Comparison of ENCODE assay signal across 7 cellular contexts in genomic region chr12:122105496-122105895, GRCh38. TPM values are rescaled to one million over a fixed set of nuclear protein-coding genes. Genes with fewer than 3 reads are reported as not detected.
DNase-seq lines count a peak whose midpoint lies in the region; ATAC-seq and TF ChIP-seq lines count a peak whose summit lies in the region.
"Not testable (repeated sequence)": the region's sequence is repeated elsewhere in the genome, so short reads cannot be mapped to it uniquely, and the experiment has no call there.

No MANE protein-coding gene starts in this region.

- H3K27me3 ChIP-seq in CD8-positive, alpha-beta T cell (ENCODE audit: insufficient read depth, low read length); Panc1 (ENCODE audit: control insufficient read depth, insufficient read depth, low read length): not testable (repeated sequence)

- not testable (repeated sequence) for H3K27me3 Mint-ChIP-seq in CD8-positive, alpha-beta T cell (ENCODE audit: low read depth); activated CD8-positive, alpha-beta T cell treated with anti-CD3 and anti-CD28 coated beads for 36 hours; activated naive CD8-positive, alpha-beta T cell treated with anti-CD3 and anti-CD28 coated beads, Interleukin-2, amount 10 ng/mL, durations not matched to agents 7 days and 5 days; immature natural killer cell (ENCODE audit: low read depth in 3 of 3); natural killer cell (ENCODE audit: low read depth in 2 of 2); stimulated activated naive B cell treated with anti-CD40 and anti-IgM and Interleukin-4, amounts not matched to agents 10 μg/mL and 1 μg/mL and 100 μg/mL, for 72 hours

- peak overlapping the region; percentile 23 for H3K4me3 ChIP-seq in CD8-positive, alpha-beta T cell (ENCODE audit: low read depth, low read length)
- not testable (repeated sequence) for H3K4me3 ChIP-seq in Panc1 (ENCODE audit: low read depth in 2 of 2, low read length in 2 of 2)

- CTCF ChIA-PET in CD8-positive, alpha-beta T cell (lab: Charles Lee): interaction anchor here (1.1 to 3.4 kb wide), 3 partner anchors 18 to 26 kb away, joined by 3 to 16 read pairs (median 4); no protein-coding TSS in a partner anchor
- CTCF ChIA-PET in Panc1 (lab: Charles Lee): interaction anchor here (0.7 kb wide), 1 partner anchor 113 kb away, joined by 4 read pairs; no protein-coding TSS in a partner anchor
- CTCF ChIA-PET in activated CD8-positive, alpha-beta T cell treated with anti-CD3 and anti-CD28 coated beads for 36 hours (lab: Charles Lee): interaction anchor here (1.0 to 3.1 kb wide), 6 partner anchors 10 to 51 kb away, joined by 3 to 14 read pairs (median 5); no protein-coding TSS in a partner anchor

- not testable (repeated sequence) for H3K36me3 Mint-ChIP-seq in CD8-positive, alpha-beta T cell; activated naive CD8-positive, alpha-beta T cell treated with anti-CD3 and anti-CD28 coated beads, Interleukin-2, amount 10 ng/mL, durations not matched to agents 7 days and 5 days; immature natural killer cell; natural killer cell; stimulated activated naive B cell treated with anti-CD40 and anti-IgM and Interleukin-4, amounts not matched to agents 10 μg/mL and 1 μg/mL and 100 μg/mL, for 72 hours
- peaks cover 26% of the 10 kb centered on the region for H3K36me3 Mint-ChIP-seq in activated CD8-positive, alpha-beta T cell treated with anti-CD3 and anti-CD28 coated beads for 36 hours (ENCODE audit: low read depth)

- not testable (repeated sequence) for TF ChIP-seq CTCF in CD8-positive, alpha-beta T cell (IDR thresholded peaks at IDR 0.05); Panc1 (IDR thresholded peaks at IDR 0.05); activated CD8-positive, alpha-beta T cell treated with anti-CD3 and anti-CD28 coated beads for 36 hours (IDR thresholded peaks at IDR 0.05); natural killer cell (IDR thresholded peaks at IDR 0.05)

- in situ Hi-C loops in Panc1 (cut with HindIII; ENCODE audit: low pct_unique_long_range_greater_than_20kb, low sequenced_read_pairs): not testable (repeated sequence)

- peaks cover 75% of the 10 kb centered on the region for H3K4me1 ChIP-seq in CD8-positive, alpha-beta T cell (ENCODE audit: insufficient read depth, low read length)
- peaks cover 68% of the 10 kb centered on the region for H3K4me1 ChIP-seq in Panc1 (ENCODE audit: control insufficient read depth, insufficient read depth, low read length)

- DNase-seq in CD8-positive, alpha-beta T cell; Panc1 (ENCODE audit: low read depth, low spot score); activated CD8-positive, alpha-beta T cell treated with anti-CD3 and anti-CD28 coated beads for 36 hours; activated naive CD8-positive, alpha-beta T cell treated with anti-CD3 and anti-CD28 coated beads, Interleukin-2, amount 10 ng/mL, durations not matched to agents 7 days and 5 days; immature natural killer cell; natural killer cell; stimulated activated naive B cell treated with anti-CD40 and anti-IgM and Interleukin-4, amounts not matched to agents 10 μg/mL and 1 μg/mL and 100 μg/mL, for 72 hours: not testable (repeated sequence)

- BruUV-seq in Panc1 (replicated peaks; lab: Mats Ljungman, UMichigan): not testable (repeated sequence)

- intact Hi-C loops in CD8-positive, alpha-beta T cell (cut with DNase I, micrococcal nuclease); Panc1 (cut with micrococcal nuclease; ENCODE audit: unreplicated experiment); activated CD8-positive, alpha-beta T cell treated with anti-CD3 and anti-CD28 coated beads for 36 hours (cut with micrococcal nuclease): not testable (repeated sequence)
- intact Hi-C loops in natural killer cell (cut with micrococcal nuclease): loop anchor here (2.0 kb wide), 1 partner anchor 25 kb away; no protein-coding TSS in a partner anchor

- H3K27ac ChIP-seq in CD8-positive, alpha-beta T cell (ENCODE audit: low read depth, low read length): not testable (repeated sequence)
- H3K27ac ChIP-seq in Panc1 (ENCODE audit: low read length): peak overlapping the region; percentile 41

- peak overlapping the region; percentile 81 for H3K27ac Mint-ChIP-seq in CD8-positive, alpha-beta T cell
- peak overlapping the region; percentile 68 for H3K27ac Mint-ChIP-seq in activated CD8-positive, alpha-beta T cell treated with anti-CD3 and anti-CD28 coated beads for 36 hours
- peak overlapping the region; percentile 81 for H3K27ac Mint-ChIP-seq in activated naive CD8-positive, alpha-beta T cell treated with anti-CD3 and anti-CD28 coated beads, Interleukin-2, amount 10 ng/mL, durations not matched to agents 7 days and 5 days
- H3K27ac Mint-ChIP-seq in immature natural killer cell (peak overlapping the region in 4 of 6 donors; percentile 43 to 60 (median 52)), natural killer cell (peak overlapping the region; percentile 57 to 80)
- peak overlapping the region; percentile 76 for H3K27ac Mint-ChIP-seq in stimulated activated naive B cell treated with anti-CD40 and anti-IgM and Interleukin-4, amounts not matched to agents 10 μg/mL and 1 μg/mL and 100 μg/mL, for 72 hours

- POLR2A ChIA-PET in CD8-positive, alpha-beta T cell (lab: Charles Lee): interaction anchor here (1.1 to 1.8 kb wide), 3 partner anchors 16 to 25 kb away, joined by 4 to 6 read pairs (median 4); no protein-coding TSS in a partner anchor
- POLR2A ChIA-PET in Panc1 (lab: Charles Lee): interaction anchor here (0.7 kb wide), 1 partner anchor 41 kb away, joined by 3 read pairs; no protein-coding TSS in a partner anchor
- POLR2A ChIA-PET in activated CD8-positive, alpha-beta T cell treated with anti-CD3 and anti-CD28 coated beads for 36 hours (lab: Charles Lee): interaction anchor here (0.7 to 2.5 kb wide), 6 partner anchors 10 to 97 kb away, joined by 3 to 11 read pairs (median 4); partner anchors contain the start of gene B3GNT4
- POLR2A ChIA-PET in activated naive CD8-positive, alpha-beta T cell treated with anti-CD3 and anti-CD28 coated beads, Interleukin-2, amount 10 ng/mL, durations not matched to agents 7 days and 5 days (lab: Charles Lee): interaction anchor here (0.7 to 2.0 kb wide), 9 partner anchors 9 to 27 kb away, joined by 3 to 9 read pairs (median 5); partner anchors contain the start of gene MLXIP

- not testable (repeated sequence) for H3K9me3 ChIP-seq in CD8-positive, alpha-beta T cell (ENCODE audit: low read length); Panc1 (ENCODE audit: control insufficient read depth, insufficient read depth, low read depth, low read length)

- not testable (repeated sequence) for H3K36me3 ChIP-seq in CD8-positive, alpha-beta T cell (ENCODE audit: insufficient read depth, low read length); Panc1 (ENCODE audit: control insufficient read depth, insufficient read depth, low read length)

- H3K4me3 Mint-ChIP-seq in CD8-positive, alpha-beta T cell: peak overlapping the region; percentile 76
- peak overlapping the region; percentile 58 for H3K4me3 Mint-ChIP-seq in activated CD8-positive, alpha-beta T cell treated with anti-CD3 and anti-CD28 coated beads for 36 hours
- peak overlapping the region; percentile 77 for H3K4me3 Mint-ChIP-seq in activated naive CD8-positive, alpha-beta T cell treated with anti-CD3 and anti-CD28 coated beads, Interleukin-2, amount 10 ng/mL, durations not matched to agents 7 days and 5 days
- peak overlapping the region in 3 of 5 donors; percentile 6 to 50 (median 16) for H3K4me3 Mint-ChIP-seq in immature natural killer cell
- peak overlapping the region; percentile 2 for H3K4me3 Mint-ChIP-seq in natural killer cell
- H3K4me3 Mint-ChIP-seq in stimulated activated naive B cell treated with anti-CD40 and anti-IgM and Interleukin-4, amounts not matched to agents 10 μg/mL and 1 μg/mL and 100 μg/mL, for 72 hours: peak overlapping the region; percentile 32 to 56

- not testable (repeated sequence) for ATAC-seq in CD8-positive, alpha-beta T cell; Panc1; activated CD8-positive, alpha-beta T cell treated with anti-CD3 and anti-CD28 coated beads for 36 hours; activated naive CD8-positive, alpha-beta T cell treated with anti-CD3 and anti-CD28 coated beads, Interleukin-2, amount 10 ng/mL, durations not matched to agents 7 days and 5 days (ENCODE audit: low read depth); natural killer cell
- peak; percentile 28 to 29 for ATAC-seq in stimulated activated naive B cell treated with anti-CD40 and anti-IgM and Interleukin-4, amounts not matched to agents 10 μg/mL and 1 μg/mL and 100 μg/mL, for 72 hours (replicated peaks)

- not testable (repeated sequence) for H3K9me3 Mint-ChIP-seq in CD8-positive, alpha-beta T cell; activated CD8-positive, alpha-beta T cell treated with anti-CD3 and anti-CD28 coated beads for 36 hours; activated naive CD8-positive, alpha-beta T cell treated with anti-CD3 and anti-CD28 coated beads, Interleukin-2, amount 10 ng/mL, durations not matched to agents 7 days and 5 days; immature natural killer cell; natural killer cell; stimulated activated naive B cell treated with anti-CD40 and anti-IgM and Interleukin-4, amounts not matched to agents 10 μg/mL and 1 μg/mL and 100 μg/mL, for 72 hours

- H3K4me1 Mint-ChIP-seq in CD8-positive, alpha-beta T cell (ENCODE audit: low read depth): peaks cover 78% of the 10 kb centered on the region
- H3K4me1 Mint-ChIP-seq in activated CD8-positive, alpha-beta T cell treated with anti-CD3 and anti-CD28 coated beads for 36 hours (ENCODE audit: low read depth): peaks cover 75% of the 10 kb centered on the region
- H3K4me1 Mint-ChIP-seq in activated naive CD8-positive, alpha-beta T cell treated with anti-CD3 and anti-CD28 coated beads, Interleukin-2, amount 10 ng/mL, durations not matched to agents 7 days and 5 days: peaks cover 48% of the 10 kb centered on the region
- H3K4me1 Mint-ChIP-seq in immature natural killer cell (peaks cover 65 to 81% of the 10 kb centered on the region in 2 donors), natural killer cell (peaks cover 44 to 69% of the 10 kb centered on the region in 2 donors)
- peaks cover 37 to 70% of the 10 kb centered on the region in 2 donors for H3K4me1 Mint-ChIP-seq in stimulated activated naive B cell treated with anti-CD40 and anti-IgM and Interleukin-4, amounts not matched to agents 10 μg/mL and 1 μg/mL and 100 μg/mL, for 72 hours

RNA-seq across cellular contexts. Expression of gene MLXIP, which starts 26.9 kb away (rescaled TPM):
- total RNA-seq in CD8-positive, alpha-beta T cell: 100 to 1,000 TPM; 117 to 132 TPM
- total RNA-seq in Panc1 (2021; ENCODE audit: unreplicated experiment) (124 TPM), natural killer cell (10 to 100 TPM; 83.8 to 92.4 (median 86.1) TPM)
- 115 TPM for polyA plus RNA-seq in Panc1 (2012; ENCODE audit: insufficient read length)
- total RNA-seq in activated CD8-positive, alpha-beta T cell treated with anti-CD3 and anti-CD28 coated beads for 36 hours: 10 to 100 TPM; 26.0 to 28.7 TPM
- total RNA-seq in activated naive CD8-positive, alpha-beta T cell treated with anti-CD3 and anti-CD28 coated beads, Interleukin-2, amount 10 ng/mL, durations not matched to agents 7 days and 5 days: 10 to 100 TPM; 61.0 to 61.7 TPM
- polyA plus RNA-seq in immature natural killer cell: 10 to 100 TPM in 1 of 3 donors, 1 to 10 TPM in 2; 3.5 to 10.6 (median 4.7) TPM

Comparison
In these comparisons a context has a peak if more than half of its experiments do, and no peak if none do; other contexts are left out.
1. H3K4me3 Mint-ChIP-seq: peak in every context shown above with its lines; median percentile 77 in activated naive CD8-positive, alpha-beta T cell treated with anti-CD3 and anti-CD28 coated beads, Interleukin-2, amount 10 ng/mL, durations not matched to agents 7 days and 5 days; 76 in CD8-positive, alpha-beta T cell; 58 in activated CD8-positive, alpha-beta T cell treated with anti-CD3 and anti-CD28 coated beads for 36 hours; 44 in stimulated activated naive B cell treated with anti-CD40 and anti-IgM and Interleukin-4, amounts not matched to agents 10 μg/mL and 1 μg/mL and 100 μg/mL, for 72 hours; 16 in immature natural killer cell; 2 in natural killer cell.